ENCODE assay signal across 22 cellular contexts in the genomic region with DNA sequence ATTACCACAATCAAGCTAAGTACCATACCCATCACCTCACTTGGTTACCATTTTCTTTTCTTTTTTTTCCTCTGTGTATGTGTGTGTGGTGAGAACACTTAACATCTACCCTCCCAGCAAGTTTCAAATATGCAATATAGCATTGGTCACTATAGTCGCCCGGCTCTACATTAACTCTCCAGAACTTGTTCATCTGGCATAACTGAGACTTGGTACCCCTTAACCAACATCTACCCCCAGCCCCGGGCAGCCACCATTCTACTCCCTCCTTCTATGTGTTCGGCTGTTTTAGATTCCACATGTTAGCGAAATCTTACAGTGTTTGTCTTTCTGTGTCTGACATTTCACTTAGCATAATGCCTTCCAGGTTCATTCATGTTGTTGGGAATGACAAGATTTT.
DNase-seq lines count a peak whose midpoint lies in the region; ATAC-seq and TF ChIP-seq lines count a peak whose summit lies in the region.
"Had no signal": no experiment of that assay in that cellular context is flagged by ENCODE, and none has a peak within 500 bp of the region (broad histone marks: within the 10 kb centered on the region; RNA-seq: fewer than 3 reads in every experiment).

No MANE protein-coding gene starts in this region.

- no peak for TF ChIP-seq CTCF in DND-41 (IDR thresholded peaks at IDR 0.05; ENCODE audit: borderline replicate concordance, extremely low read depth, low read length, poor library complexity, severe bottlenecking)
- TF ChIP-seq CTCF in OCI-LY1 (IDR thresholded peaks at IDR 0.05; ENCODE audit: low read length) = no peak
- TF ChIP-seq CTCF in GM20000 (IDR thresholded peaks at IDR 0.05; ENCODE audit: extremely low read depth, missing control alignments) = no peak
- no peak for TF ChIP-seq CTCF in A673 (conservative IDR thresholded peaks at IDR 0.05; ENCODE audit: low read depth, low read length)

- H2AFZ ChIP-seq in DND-41 (ENCODE audit: low read depth, low read length) (no peak overlapping the region), OCI-LY1 (ENCODE audit: low read length) (no peak overlapping the region)

- intact Hi-C loops in A673 (cut with micrococcal nuclease; ENCODE audit: unreplicated experiment) = loop anchor here (5.0 to 10.0 kb wide), 2 partner anchors 147 to 675 kb away; no protein-coding TSS in a partner anchor

- H3K9ac ChIP-seq in DND-41 (ENCODE audit: low read depth, low read length) = no peak overlapping the region
- H3K9ac ChIP-seq in OCI-LY1 (ENCODE audit: low read length) = no peak overlapping the region; the same call in 1 of the 2 replicates
- H3K9ac ChIP-seq: BLaER1 treated with 17β-estradiol and CSF1 and Interleukin-3, amounts not matched to agents 10 nM and 100 nM had no signal

- H3K4me3 ChIP-seq in DND-41 (ENCODE audit: low read depth in 1 of 2, low read length in 2 of 2) = no peak overlapping the region
- H3K4me3 ChIP-seq in OCI-LY1 (ENCODE audit: low read depth, low read length, poor library complexity, severe bottlenecking) = no peak overlapping the region
- H3K4me3 ChIP-seq in A673 (ENCODE audit: low read depth, low read length, poor library complexity, severe bottlenecking) = no peak overlapping the region
- H3K4me3 ChIP-seq: BLaER1 treated with 17β-estradiol and CSF1 and Interleukin-3, amounts not matched to agents 10 nM and 100 nM; GM12878; HAP-1 had no signal

- H3K9me3 ChIP-seq in DND-41 (ENCODE audit: insufficient read depth, low read length, severe bottlenecking) = no peaks in the 10 kb centered on the region
- H3K9me3 ChIP-seq in OCI-LY1 (ENCODE audit: low read length) = no peaks in the 10 kb centered on the region
- H3K9me3 ChIP-seq in A673 (ENCODE audit: low read depth, low read length, poor library complexity, severe bottlenecking) = no peaks in the 10 kb centered on the region
- H3K9me3 ChIP-seq: BE2C; BLaER1 treated with 17β-estradiol and CSF1 and Interleukin-3, amounts not matched to agents 10 nM and 100 nM; HAP-1 had no signal

- no peak for ATAC-seq in DND-41 (ENCODE audit: insufficient read depth, low read depth)
- no peak for ATAC-seq in GM21390 (IDR thresholded peaks at IDR 0.05; ENCODE audit: unreplicated experiment)
- ATAC-seq: GM12878 had no signal

- no peaks in the 10 kb centered on the region for H4K20me1 ChIP-seq in DND-41 (ENCODE audit: insufficient read depth, low read length)
- H4K20me1 ChIP-seq in OCI-LY1 (ENCODE audit: insufficient read depth, low read length) = no peaks in the 10 kb centered on the region
- H4K20me1 ChIP-seq: BLaER1 treated with 17β-estradiol and CSF1 and Interleukin-3, amounts not matched to agents 10 nM and 100 nM had no signal

- peaks cover 14% of the 10 kb centered on the region for H3F3A ChIP-seq in OCI-LY1 (ENCODE audit: insufficient read depth, low read length)

- H3K27ac ChIP-seq in DND-41 (ENCODE audit: low read length) (peak overlapping the region; percentile 31; the same call in 1 of the 2 replicates), OCI-LY1 (ENCODE audit: low read depth, low read length, poor library complexity, severe bottlenecking) (peak overlapping the region; percentile 100), A673 (ENCODE audit: low read depth, low read length, poor library complexity, severe bottlenecking) (no peak overlapping the region)
- H3K27ac ChIP-seq: 22Rv1 had no signal

- H3K4me1 ChIP-seq in DND-41 (ENCODE audit: insufficient read depth, low read length) (peaks cover 49% of the 10 kb centered on the region), OCI-LY1 (ENCODE audit: insufficient read depth, low read length, severe bottlenecking) (peaks cover 68% of the 10 kb centered on the region), A673 (ENCODE audit: insufficient read depth, low read length, poor library complexity, severe bottlenecking) (no peaks in the 10 kb centered on the region)
- H3K4me1 ChIP-seq: BE2C, HAP-1 had no signal

- H3K36me3 ChIP-seq in DND-41 (ENCODE audit: insufficient read depth, low read length) (no peaks in the 10 kb centered on the region), OCI-LY1 (ENCODE audit: insufficient read depth, low read length) (no peaks in the 10 kb centered on the region), A673 (ENCODE audit: insufficient read depth, low read length, poor library complexity, severe bottlenecking) (no peaks in the 10 kb centered on the region)
- H3K36me3 ChIP-seq: BE2C; BLaER1 treated with 17β-estradiol and CSF1 and Interleukin-3, amounts not matched to agents 10 nM and 100 nM; HAP-1 had no signal

- H3K4me2 ChIP-seq in DND-41 (ENCODE audit: insufficient read depth, low read length) (no peak overlapping the region), OCI-LY1 (ENCODE audit: low read length) (no peak overlapping the region)

- H3K27me3 ChIP-seq in DND-41 (ENCODE audit: insufficient read depth, low read length, poor library complexity) (no peaks in the 10 kb centered on the region), OCI-LY1 (ENCODE audit: insufficient read depth, low read length) (no peaks in the 10 kb centered on the region), A673 (replicated peaks; ENCODE audit: insufficient read depth, low read depth, low read length, poor library complexity) (peaks cover 4% of the 10 kb centered on the region)
- H3K27me3 ChIP-seq: BE2C; BLaER1 treated with 17β-estradiol and CSF1 and Interleukin-3, amounts not matched to agents 10 nM and 100 nM had no signal

- H3K79me2 ChIP-seq in DND-41 (ENCODE audit: insufficient read depth, low read length) (no peaks in the 10 kb centered on the region), OCI-LY1 (ENCODE audit: insufficient read depth, low read length) (no peaks in the 10 kb centered on the region)

- no peak for DNase-seq in DND-41
- DNase-seq in islet precursor cell = peak; percentile 29
- no peak for DNase-seq in GM20000 (ENCODE audit: low spot score)
- no peak for DNase-seq in A673 (ENCODE audit: low spot score)
- DNase-seq: ACHN; AML-193; BE2C; Calu3; CD4-positive, alpha-beta T cell; CD8-positive, alpha-beta memory T cell; DMS53; DMS79 treated with DMSO at 0.1 percent for 48 hours; EL; GDM1; GOT3; HFFc6 had no signal

- POLR2A ChIA-PET in A673 (lab: Charles Lee; ENCODE audit: low non-redundant PET) = no interaction called here

- no TSS peak for BruUV-seq in A673 (replicated peaks; lab: Mats Ljungman, UMichigan)

- no peaks in the 10 kb centered on the region for H3K9me2 ChIP-seq in OCI-LY1 (ENCODE audit: low read depth, low read length)

- CTCF ChIA-PET in A673 (lab: Charles Lee) = no interaction called here
